In genomic region chrX:1283093-1283492, GRCh38 we compare ENCODE assay signal across 29 cellular contexts. TPM values are rescaled to one million over a fixed set of nuclear protein-coding genes. Genes with fewer than 3 reads are reported as not detected.
"Had no signal": no experiment of that assay in that cellular context is flagged by ENCODE, and none has a peak within 500 bp of the region (broad histone marks: within the 10 kb centered on the region; RNA-seq: fewer than 3 reads in every experiment).

No MANE protein-coding gene starts in this region.

- H3K4me2 ChIP-seq: smooth muscle cell had no signal

- H3K4me3 Mint-ChIP-seq: endodermal cell, natural killer cell, neural crest cell had no signal

- H3K4me3 ChIP-seq: dorsolateral prefrontal cortex, gastrocnemius medialis, lower lobe of right lung, prostate gland, right atrium auricular region, smooth muscle cell, suprapubic skin, transverse colon, vagina had no signal

- H3K4me1 ChIP-seq: gastrocnemius medialis, lower lobe of right lung, prostate gland, right atrium auricular region, suprapubic skin, transverse colon, vagina had no signal

- H3K9me3 Mint-ChIP-seq: endodermal cell, natural killer cell, neural crest cell had no signal

- H3K27me3 ChIP-seq: gastrocnemius medialis, right atrium auricular region, suprapubic skin, transverse colon, vagina had no signal

- H3K4me1 Mint-ChIP-seq: natural killer cell, neural crest cell had no signal

- ATAC-seq: esophagus mucosa; gastrocnemius medialis; left ventricle myocardium superior; lower lobe of right lung; natural killer cell; sciatic nerve; stimulated activated naive CD8-positive, alpha-beta T cell treated with anti-CD3 and anti-CD28 coated beads, Interleukin-15, Interleukin-2, amounts not matched to agents 100 U/mL and 50 U/mL, for 24 hours had no signal

- H3K27ac Mint-ChIP-seq: endodermal cell, natural killer cell had no signal

- DNase-seq: cortex of kidney; dorsolateral prefrontal cortex; effector CD8-positive, alpha-beta T cell; endodermal cell; foreskin fibroblast; gastrocnemius medialis; head of caudate nucleus; left ventricle myocardium superior; lower lobe of right lung; natural killer cell; nucleus accumbens; stimulated activated CD4-positive, alpha-beta T cell treated with anti-CD3 and anti-CD28 coated beads, Interleukin-12 subunit alpha, Interleukin-12 subunit beta, amount 100 ng/mL, for 4 hours; stimulated activated CD4-positive, alpha-beta T cell treated with anti-CD3 and anti-CD28 coated beads, Interleukin-1b, Interleukin-23, amount 100 ng/mL, for 48 hours; stimulated activated CD4-positive, alpha-beta T cell treated with anti-CD3 and anti-CD28 coated beads, Interleukin-4, amount 100 ng/mL, for 1 hour; stimulated activated CD8-positive, alpha-beta memory T cell treated with anti-CD3 and anti-CD28 coated beads, Interleukin-4, amount 100 ng/mL, for 48 hours; stimulated activated naive CD8-positive, alpha-beta T cell treated with anti-CD3 and anti-CD28 coated beads, Interleukin-15, Interleukin-2, amounts not matched to agents 100 U/mL and 50 U/mL, for 24 hours; transverse colon had no signal

- H3K27ac ChIP-seq: dorsolateral prefrontal cortex, epithelial cell of prostate, gastrocnemius medialis, lower lobe of right lung, prostate gland, right atrium auricular region, suprapubic skin, transverse colon, vagina had no signal

- H3K36me3 Mint-ChIP-seq: natural killer cell had no signal

- FAIRE-seq: keratinocyte had no signal

- H3K36me3 ChIP-seq: gastrocnemius medialis, prostate gland, right atrium auricular region, suprapubic skin, transverse colon, vagina had no signal

- H3K9me3 ChIP-seq: gastrocnemius medialis, lower lobe of right lung, prostate gland, right atrium auricular region, suprapubic skin, transverse colon, vagina had no signal

RNA-seq across cellular contexts. Expression of gene CSF2RA, which starts 14.5 kb away (rescaled TPM):
- total RNA-seq: glomerular endothelial cell, osteocyte had no signal

RNA-seq across cellular contexts. Expression of gene IL3RA, which starts 53.5 kb away (rescaled TPM):
- total RNA-seq: endodermal cell, neural crest cell, smooth muscle cell had no signal
- polyA plus RNA-seq: keratinocyte had no signal
